ENCODE assay signal across 1 cellular context in the genomic region with DNA sequence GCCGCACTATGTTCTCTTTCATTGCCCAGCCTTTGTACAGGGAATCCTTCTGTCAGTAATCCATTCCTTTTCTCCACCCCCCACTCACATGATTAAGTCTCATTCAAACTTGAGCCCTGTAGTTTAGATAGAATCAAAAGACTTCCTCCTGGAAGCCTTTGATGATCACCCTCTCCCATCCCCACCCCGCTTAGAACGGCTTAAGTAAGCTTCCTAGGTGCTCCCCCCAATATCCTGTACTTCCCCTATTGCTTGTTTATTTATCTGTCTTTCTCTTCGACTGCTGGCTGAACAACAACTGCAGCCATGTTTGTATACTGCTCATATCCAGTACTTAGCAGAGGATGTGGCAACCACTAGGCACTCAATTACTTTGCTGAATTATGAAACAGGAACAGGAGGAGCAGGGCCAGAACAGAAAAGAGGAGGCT.
TF ChIP-seq lines count a peak whose summit lies in the region.

No MANE protein-coding gene starts in this region.

TF ChIP-seq in HepG2, 621 proteins besides CTCF, POLR2A, EP300 and RAD21 (continued from another document and continues in another):
- TF ChIP-seq TBX3 (IDR thresholded peaks at IDR 0.05; ENCODE audit: borderline replicate concordance) (no peak), ZNF792 (CRISPR knock-in tag; IDR thresholded peaks at IDR 0.05) (0 out of 2 replicates have a peak, but pooled peaks have one; percentile 63), NFKB2 (CRISPR knock-in tag; IDR thresholded peaks at IDR 0.05; ENCODE audit: borderline replicate concordance) (no peak), FLYWCH1 (CRISPR knock-in tag; IDR thresholded peaks at IDR 0.05) (no peak), ZFX (CRISPR knock-in tag; IDR thresholded peaks at IDR 0.05; ENCODE audit: low read depth) (peak; percentile 40; the same call in 1 of the 2 replicates), SNAPC2 (CRISPR knock-in tag; IDR thresholded peaks at IDR 0.05) (0 out of 2 replicates have a peak, but pooled peaks have one; percentile 48), ZNF232 (CRISPR knock-in tag; IDR thresholded peaks at IDR 0.05; ENCODE audit: borderline replicate concordance) (no peak), CBFB (CRISPR knock-in tag; IDR thresholded peaks at IDR 0.05) (0 out of 2 replicates have a peak, but pooled peaks have one; percentile 38), ZNF530 (CRISPR knock-in tag; IDR thresholded peaks at IDR 0.05; ENCODE audit: low read depth) (no peak), ZNF816 (CRISPR knock-in tag; IDR thresholded peaks at IDR 0.05; ENCODE audit: borderline replicate concordance) (no peak), AGO1 (IDR thresholded peaks at IDR 0.05; ENCODE audit: low read depth, low read length, poor library complexity, severe bottlenecking) (no peak), ZNF768 (CRISPR knock-in tag; IDR thresholded peaks at IDR 0.05) (no peak), ZNF430 (CRISPR knock-in tag; IDR thresholded peaks at IDR 0.05) (no peak), SP140L (CRISPR knock-in tag; IDR thresholded peaks at IDR 0.05; ENCODE audit: borderline replicate concordance) (no peak), HHEX (CRISPR knock-in tag; IDR thresholded peaks at IDR 0.05) (0 out of 2 replicates have a peak, but pooled peaks have one; percentile 28), KAT2B (IDR thresholded peaks at IDR 0.05; ENCODE audit: borderline replicate concordance, low read depth, low read length) (no peak), ZNF274 (CRISPR knock-in tag; IDR thresholded peaks at IDR 0.05) (no peak), ZNF333 (CRISPR knock-in tag; IDR thresholded peaks at IDR 0.05; ENCODE audit: borderline replicate concordance) (no peak), U2AF1 (optimal IDR thresholded peaks at IDR 0.05; ENCODE audit: low read depth, low read length) (no peak), MAFF (IDR thresholded peaks at IDR 0.05; ENCODE audit: low read depth, low read length) (no peak), ZNF460 (CRISPR knock-in tag; IDR thresholded peaks at IDR 0.05; ENCODE audit: borderline replicate concordance) (no peak), ZNF143 (CRISPR knock-in tag; IDR thresholded peaks at IDR 0.05) (no peak), NFATC3 (CRISPR knock-in tag; IDR thresholded peaks at IDR 0.05) (no peak), SIX1 (CRISPR knock-in tag; IDR thresholded peaks at IDR 0.05; ENCODE audit: borderline replicate concordance) (no peak), SALL1 (CRISPR knock-in tag; IDR thresholded peaks at IDR 0.05) (peak; percentile 78), CENPT (CRISPR knock-in tag; IDR thresholded peaks at IDR 0.05; ENCODE audit: low read depth) (no peak), ZNF329 (CRISPR knock-in tag; IDR thresholded peaks at IDR 0.05; ENCODE audit: low read depth) (no peak), SMYD3 (CRISPR knock-in tag; IDR thresholded peaks at IDR 0.05) (no peak), ZNF550 (CRISPR knock-in tag; IDR thresholded peaks at IDR 0.05; ENCODE audit: borderline replicate concordance) (no peak), KMT2A (CRISPR knock-in tag; IDR thresholded peaks at IDR 0.05) (no peak), MIER3 (CRISPR knock-in tag; IDR thresholded peaks at IDR 0.05; ENCODE audit: borderline replicate concordance) (peak; percentile 78; the same call in 1 of the 2 replicates), ZMYM4 (CRISPR knock-in tag; IDR thresholded peaks at IDR 0.05) (peak; percentile 19; the same call in 1 of the 2 replicates), ZNF350 (CRISPR knock-in tag; IDR thresholded peaks at IDR 0.05; ENCODE audit: borderline replicate concordance, low read depth) (no peak), MTF2 (CRISPR knock-in tag; IDR thresholded peaks at IDR 0.05; ENCODE audit: borderline replicate concordance) (no peak), KDM4B (CRISPR knock-in tag; IDR thresholded peaks at IDR 0.05) (no peak), CBX5 (CRISPR knock-in tag; IDR thresholded peaks at IDR 0.05; ENCODE audit: borderline replicate concordance) (no peak), TCF7L2 (IDR thresholded peaks at IDR 0.05; ENCODE audit: low read depth, low read length) (peak; percentile 52; the same call in 1 of the 2 replicates), ZNF644 (CRISPR knock-in tag; IDR thresholded peaks at IDR 0.05; ENCODE audit: low read depth) (0 out of 2 replicates have a peak, but pooled peaks have one; percentile 17)
- TF ChIP-seq, protein P1, sequence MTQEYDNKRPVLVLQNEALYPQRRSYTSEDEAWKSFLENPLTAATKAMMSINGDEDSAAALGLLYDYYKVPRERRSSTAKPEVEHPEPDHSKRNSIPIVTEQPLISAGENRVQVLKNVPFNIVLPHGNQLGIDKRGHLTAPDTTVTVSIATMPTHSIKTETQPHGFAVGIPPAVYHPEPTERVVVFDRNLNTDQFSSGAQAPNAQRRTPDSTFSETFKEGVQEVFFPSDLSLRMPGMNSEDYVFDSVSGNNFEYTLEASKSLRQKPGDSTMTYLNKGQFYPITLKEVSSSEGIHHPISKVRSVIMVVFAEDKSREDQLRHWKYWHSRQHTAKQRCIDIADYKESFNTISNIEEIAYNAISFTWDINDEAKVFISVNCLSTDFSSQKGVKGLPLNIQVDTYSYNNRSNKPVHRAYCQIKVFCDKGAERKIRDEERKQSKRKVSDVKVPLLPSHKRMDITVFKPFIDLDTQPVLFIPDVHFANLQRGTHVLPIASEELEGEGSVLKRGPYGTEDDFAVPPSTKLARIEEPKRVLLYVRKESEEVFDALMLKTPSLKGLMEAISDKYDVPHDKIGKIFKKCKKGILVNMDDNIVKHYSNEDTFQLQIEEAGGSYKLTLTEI (CRISPR knock-in tag; conservative IDR thresholded peaks at IDR 0.05), result no peak
- TF ChIP-seq, protein P2, sequence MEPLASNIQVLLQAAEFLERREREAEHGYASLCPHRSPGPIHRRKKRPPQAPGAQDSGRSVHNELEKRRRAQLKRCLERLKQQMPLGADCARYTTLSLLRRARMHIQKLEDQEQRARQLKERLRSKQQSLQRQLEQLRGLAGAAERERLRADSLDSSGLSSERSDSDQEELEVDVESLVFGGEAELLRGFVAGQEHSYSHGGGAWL (CRISPR knock-in tag; IDR thresholded peaks at IDR 0.05), result no peak
- TF ChIP-seq, protein P3, sequence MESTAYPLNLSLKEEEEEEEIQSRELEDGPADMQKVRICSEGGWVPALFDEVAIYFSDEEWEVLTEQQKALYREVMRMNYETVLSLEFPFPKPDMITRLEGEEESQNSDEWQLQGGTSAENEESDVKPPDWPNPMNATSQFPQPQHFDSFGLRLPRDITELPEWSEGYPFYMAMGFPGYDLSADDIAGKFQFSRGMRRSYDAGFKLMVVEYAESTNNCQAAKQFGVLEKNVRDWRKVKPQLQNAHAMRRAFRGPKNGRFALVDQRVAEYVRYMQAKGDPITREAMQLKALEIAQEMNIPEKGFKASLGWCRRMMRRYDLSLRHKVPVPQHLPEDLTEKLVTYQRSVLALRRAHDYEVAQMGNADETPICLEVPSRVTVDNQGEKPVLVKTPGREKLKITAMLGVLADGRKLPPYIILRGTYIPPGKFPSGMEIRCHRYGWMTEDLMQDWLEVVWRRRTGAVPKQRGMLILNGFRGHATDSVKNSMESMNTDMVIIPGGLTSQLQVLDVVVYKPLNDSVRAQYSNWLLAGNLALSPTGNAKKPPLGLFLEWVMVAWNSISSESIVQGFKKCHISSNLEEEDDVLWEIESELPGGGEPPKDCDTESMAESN (CRISPR knock-in tag; conservative IDR thresholded peaks at IDR 0.05), result no peak
- TF ChIP-seq, protein P4, sequence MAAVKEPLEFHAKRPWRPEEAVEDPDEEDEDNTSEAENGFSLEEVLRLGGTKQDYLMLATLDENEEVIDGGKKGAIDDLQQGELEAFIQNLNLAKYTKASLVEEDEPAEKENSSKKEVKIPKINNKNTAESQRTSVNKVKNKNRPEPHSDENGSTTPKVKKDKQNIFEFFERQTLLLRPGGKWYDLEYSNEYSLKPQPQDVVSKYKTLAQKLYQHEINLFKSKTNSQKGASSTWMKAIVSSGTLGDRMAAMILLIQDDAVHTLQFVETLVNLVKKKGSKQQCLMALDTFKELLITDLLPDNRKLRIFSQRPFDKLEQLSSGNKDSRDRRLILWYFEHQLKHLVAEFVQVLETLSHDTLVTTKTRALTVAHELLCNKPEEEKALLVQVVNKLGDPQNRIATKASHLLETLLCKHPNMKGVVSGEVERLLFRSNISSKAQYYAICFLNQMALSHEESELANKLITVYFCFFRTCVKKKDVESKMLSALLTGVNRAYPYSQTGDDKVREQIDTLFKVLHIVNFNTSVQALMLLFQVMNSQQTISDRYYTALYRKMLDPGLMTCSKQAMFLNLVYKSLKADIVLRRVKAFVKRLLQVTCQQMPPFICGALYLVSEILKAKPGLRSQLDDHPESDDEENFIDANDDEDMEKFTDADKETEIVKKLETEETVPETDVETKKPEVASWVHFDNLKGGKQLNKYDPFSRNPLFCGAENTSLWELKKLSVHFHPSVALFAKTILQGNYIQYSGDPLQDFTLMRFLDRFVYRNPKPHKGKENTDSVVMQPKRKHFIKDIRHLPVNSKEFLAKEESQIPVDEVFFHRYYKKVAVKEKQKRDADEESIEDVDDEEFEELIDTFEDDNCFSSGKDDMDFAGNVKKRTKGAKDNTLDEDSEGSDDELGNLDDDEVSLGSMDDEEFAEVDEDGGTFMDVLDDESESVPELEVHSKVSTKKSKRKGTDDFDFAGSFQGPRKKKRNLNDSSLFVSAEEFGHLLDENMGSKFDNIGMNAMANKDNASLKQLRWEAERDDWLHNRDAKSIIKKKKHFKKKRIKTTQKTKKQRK (IDR thresholded peaks at IDR 0.05; ENCODE audit: low read length), result no peak
- TF ChIP-seq, protein P5, sequence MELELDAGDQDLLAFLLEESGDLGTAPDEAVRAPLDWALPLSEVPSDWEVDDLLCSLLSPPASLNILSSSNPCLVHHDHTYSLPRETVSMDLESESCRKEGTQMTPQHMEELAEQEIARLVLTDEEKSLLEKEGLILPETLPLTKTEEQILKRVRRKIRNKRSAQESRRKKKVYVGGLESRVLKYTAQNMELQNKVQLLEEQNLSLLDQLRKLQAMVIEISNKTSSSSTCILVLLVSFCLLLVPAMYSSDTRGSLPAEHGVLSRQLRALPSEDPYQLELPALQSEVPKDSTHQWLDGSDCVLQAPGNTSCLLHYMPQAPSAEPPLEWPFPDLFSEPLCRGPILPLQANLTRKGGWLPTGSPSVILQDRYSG (CRISPR knock-in tag; IDR thresholded peaks at IDR 0.05), result no peak
- TF ChIP-seq, protein P6, sequence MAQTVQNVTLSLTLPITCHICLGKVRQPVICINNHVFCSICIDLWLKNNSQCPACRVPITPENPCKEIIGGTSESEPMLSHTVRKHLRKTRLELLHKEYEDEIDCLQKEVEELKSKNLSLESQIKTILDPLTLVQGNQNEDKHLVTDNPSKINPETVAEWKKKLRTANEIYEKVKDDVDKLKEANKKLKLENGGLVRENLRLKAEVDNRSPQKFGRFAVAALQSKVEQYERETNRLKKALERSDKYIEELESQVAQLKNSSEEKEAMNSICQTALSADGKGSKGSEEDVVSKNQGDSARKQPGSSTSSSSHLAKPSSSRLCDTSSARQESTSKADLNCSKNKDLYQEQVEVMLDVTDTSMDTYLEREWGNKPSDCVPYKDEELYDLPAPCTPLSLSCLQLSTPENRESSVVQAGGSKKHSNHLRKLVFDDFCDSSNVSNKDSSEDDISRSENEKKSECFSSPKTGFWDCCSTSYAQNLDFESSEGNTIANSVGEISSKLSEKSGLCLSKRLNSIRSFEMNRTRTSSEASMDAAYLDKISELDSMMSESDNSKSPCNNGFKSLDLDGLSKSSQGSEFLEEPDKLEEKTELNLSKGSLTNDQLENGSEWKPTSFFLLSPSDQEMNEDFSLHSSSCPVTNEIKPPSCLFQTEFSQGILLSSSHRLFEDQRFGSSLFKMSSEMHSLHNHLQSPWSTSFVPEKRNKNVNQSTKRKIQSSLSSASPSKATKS (CRISPR knock-in tag; IDR thresholded peaks at IDR 0.05), result no peak
- TF ChIP-seq, protein P7, sequence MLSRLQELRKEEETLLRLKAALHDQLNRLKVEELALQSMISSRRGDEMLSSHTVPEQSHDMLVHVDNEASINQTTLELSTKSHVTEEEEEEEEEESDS (CRISPR knock-in tag; IDR thresholded peaks at IDR 0.05; ENCODE audit: borderline replicate concordance), result no peak
- TF ChIP-seq, protein P8, sequence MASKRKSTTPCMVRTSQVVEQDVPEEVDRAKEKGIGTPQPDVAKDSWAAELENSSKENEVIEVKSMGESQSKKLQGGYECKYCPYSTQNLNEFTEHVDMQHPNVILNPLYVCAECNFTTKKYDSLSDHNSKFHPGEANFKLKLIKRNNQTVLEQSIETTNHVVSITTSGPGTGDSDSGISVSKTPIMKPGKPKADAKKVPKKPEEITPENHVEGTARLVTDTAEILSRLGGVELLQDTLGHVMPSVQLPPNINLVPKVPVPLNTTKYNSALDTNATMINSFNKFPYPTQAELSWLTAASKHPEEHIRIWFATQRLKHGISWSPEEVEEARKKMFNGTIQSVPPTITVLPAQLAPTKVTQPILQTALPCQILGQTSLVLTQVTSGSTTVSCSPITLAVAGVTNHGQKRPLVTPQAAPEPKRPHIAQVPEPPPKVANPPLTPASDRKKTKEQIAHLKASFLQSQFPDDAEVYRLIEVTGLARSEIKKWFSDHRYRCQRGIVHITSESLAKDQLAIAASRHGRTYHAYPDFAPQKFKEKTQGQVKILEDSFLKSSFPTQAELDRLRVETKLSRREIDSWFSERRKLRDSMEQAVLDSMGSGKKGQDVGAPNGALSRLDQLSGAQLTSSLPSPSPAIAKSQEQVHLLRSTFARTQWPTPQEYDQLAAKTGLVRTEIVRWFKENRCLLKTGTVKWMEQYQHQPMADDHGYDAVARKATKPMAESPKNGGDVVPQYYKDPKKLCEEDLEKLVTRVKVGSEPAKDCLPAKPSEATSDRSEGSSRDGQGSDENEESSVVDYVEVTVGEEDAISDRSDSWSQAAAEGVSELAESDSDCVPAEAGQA (IDR thresholded peaks at IDR 0.05; ENCODE audit: low read depth), result no peak
- TF ChIP-seq, protein P8 (CRISPR knock-in tag; IDR thresholded peaks at IDR 0.05; ENCODE audit: borderline replicate concordance), result no peak
- TF ChIP-seq, protein P9, sequence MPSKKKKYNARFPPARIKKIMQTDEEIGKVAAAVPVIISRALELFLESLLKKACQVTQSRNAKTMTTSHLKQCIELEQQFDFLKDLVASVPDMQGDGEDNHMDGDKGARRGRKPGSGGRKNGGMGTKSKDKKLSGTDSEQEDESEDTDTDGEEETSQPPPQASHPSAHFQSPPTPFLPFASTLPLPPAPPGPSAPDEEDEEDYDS (CRISPR knock-in tag; IDR thresholded peaks at IDR 0.05), result peak; percentile 54
